25 cellular contexts compared by ENCODE assay signal in genomic region chr2:201828235-201828634, GRCh38. TPM values are rescaled to one million over a fixed set of nuclear protein-coding genes. Genes with fewer than 3 reads are reported as not detected.
A peak's percentile ranks its signal among the peaks of the same experiment; 100 is the strongest.
DNase-seq lines count a peak whose midpoint lies in the region; ATAC-seq, FAIRE-seq and TF ChIP-seq lines count a peak whose summit lies in the region.
"Had no signal": no experiment of that assay in that cellular context is flagged by ENCODE, and none has a peak within 500 bp of the region (broad histone marks: within the 10 kb centered on the region; RNA-seq: fewer than 3 reads in every experiment).

No MANE protein-coding gene starts in this region.

- H3K27me3 Mint-ChIP-seq in HFFc6 (ENCODE audit: insufficient read depth): no peaks in the 10 kb centered on the region; the same call in 1 of the 2 replicates
- H3K27me3 Mint-ChIP-seq in astrocyte (ENCODE audit: low read depth, unreplicated experiment): no peaks in the 10 kb centered on the region
- H3K27me3 Mint-ChIP-seq in mesothelial cell of epicardium (ENCODE audit: low read depth): no peaks in the 10 kb centered on the region
- H3K27me3 Mint-ChIP-seq in glutamatergic neuron (ENCODE audit: unreplicated experiment): no peaks in the 10 kb centered on the region

- H3K36me3 ChIP-seq in astrocyte (ENCODE audit: insufficient read depth, low read length) (no peaks in the 10 kb centered on the region), osteoblast (ENCODE audit: insufficient read depth, low read length) (no peaks in the 10 kb centered on the region)
- H3K36me3 ChIP-seq: BE2C, BLaER1 had no signal

- no peak for FAIRE-seq in astrocyte (lab: Jason Lieb, UNC)
- FAIRE-seq: A549, G401.6, GM12891, GM19239 had no signal

- intact Hi-C loops in Right ventricle myocardium superior (cut with DNase I): no loop called here

- no peak overlapping the region for H3K9ac ChIP-seq in astrocyte (ENCODE audit: low read length)
- H3K9ac ChIP-seq: BLaER1 had no signal

- ATAC-seq in GM21529 (IDR thresholded peaks at IDR 0.05; ENCODE audit: unreplicated experiment) (no peak), Right ventricle myocardium superior (ENCODE audit: poor library complexity) (no peak)
- ATAC-seq: A549 had no signal

- no peaks in the 10 kb centered on the region for H4K20me1 ChIP-seq in astrocyte (ENCODE audit: insufficient read depth, low read length)
- H4K20me1 ChIP-seq in osteoblast (ENCODE audit: insufficient read depth, low read length): no peaks in the 10 kb centered on the region
- H4K20me1 ChIP-seq: BLaER1 had no signal

- H3K27me3 ChIP-seq in astrocyte (ENCODE audit: insufficient read depth, low read length) (no peaks in the 10 kb centered on the region), osteoblast (ENCODE audit: insufficient read depth, low read length) (no peaks in the 10 kb centered on the region)
- H3K27me3 ChIP-seq: BE2C, BLaER1 had no signal

- H3K4me3 ChIP-seq in astrocyte (ENCODE audit: insufficient read depth, low read depth, low read length) (no peak overlapping the region), osteoblast (ENCODE audit: insufficient read depth, low read length) (no peak overlapping the region)
- H3K4me3 ChIP-seq: A549, BLaER1 had no signal

- peaks cover 69% of the 10 kb centered on the region for H3K36me3 Mint-ChIP-seq in HFFc6 (ENCODE audit: low read depth)
- peaks cover 4% of the 10 kb centered on the region for H3K36me3 Mint-ChIP-seq in astrocyte (ENCODE audit: low read depth, unreplicated experiment)
- H3K36me3 Mint-ChIP-seq in mesothelial cell of epicardium: peaks cover 3% of the 10 kb centered on the region
- H3K36me3 Mint-ChIP-seq in glutamatergic neuron (ENCODE audit: unreplicated experiment): peaks cover 4% of the 10 kb centered on the region
- H3K36me3 Mint-ChIP-seq: CD14-positive monocyte; CD4-positive, alpha-beta memory T cell; CD4-positive, CD25-positive, alpha-beta regulatory T cell; CD8-positive, alpha-beta memory T cell had no signal

- H2AFZ ChIP-seq in astrocyte (ENCODE audit: low read depth, low read length) (peak overlapping the region; percentile 15), osteoblast (ENCODE audit: low read length) (peak overlapping the region; percentile 1)

- no peaks in the 10 kb centered on the region for H3K9me3 ChIP-seq in astrocyte (ENCODE audit: insufficient read depth, low read depth, low read length)
- H3K9me3 ChIP-seq in osteoblast (ENCODE audit: low read depth, low read length): no peaks in the 10 kb centered on the region
- H3K9me3 ChIP-seq: A549, BE2C, BLaER1 had no signal

- H3K4me1 ChIP-seq in astrocyte (ENCODE audit: insufficient read depth, low read length) (peaks cover 23% of the 10 kb centered on the region), osteoblast (ENCODE audit: insufficient read depth, low read length) (peaks cover 29% of the 10 kb centered on the region)
- H3K4me1 ChIP-seq: A549, BE2C had no signal

- H3K27ac Mint-ChIP-seq in HFFc6 (peak overlapping the region; percentile 5; the same call in 1 of the 2 replicates), astrocyte (ENCODE audit: unreplicated experiment) (no peak overlapping the region), mesothelial cell of epicardium (no peak overlapping the region), glutamatergic neuron (ENCODE audit: unreplicated experiment) (no peak overlapping the region)
- H3K27ac Mint-ChIP-seq: CD14-positive monocyte; CD4-positive, alpha-beta memory T cell; CD4-positive, CD25-positive, alpha-beta regulatory T cell; CD8-positive, alpha-beta memory T cell had no signal

- H3K9me3 Mint-ChIP-seq in HFFc6 (no peaks in the 10 kb centered on the region), astrocyte (ENCODE audit: unreplicated experiment) (no peaks in the 10 kb centered on the region), mesothelial cell of epicardium (peaks cover 8% of the 10 kb centered on the region), glutamatergic neuron (ENCODE audit: unreplicated experiment) (no peaks in the 10 kb centered on the region)
- H3K9me3 Mint-ChIP-seq: CD4-positive, alpha-beta memory T cell; CD4-positive, CD25-positive, alpha-beta regulatory T cell; CD8-positive, alpha-beta memory T cell had no signal

- H3K4me3 Mint-ChIP-seq in HFFc6: no peak overlapping the region
- no peak overlapping the region for H3K4me3 Mint-ChIP-seq in astrocyte (ENCODE audit: unreplicated experiment)
- H3K4me3 Mint-ChIP-seq in mesothelial cell of epicardium: no peak overlapping the region
- H3K4me3 Mint-ChIP-seq in glutamatergic neuron (ENCODE audit: unreplicated experiment): no peak overlapping the region
- H3K4me3 Mint-ChIP-seq: CD14-positive monocyte; CD4-positive, alpha-beta memory T cell; CD4-positive, CD25-positive, alpha-beta regulatory T cell; CD8-positive, alpha-beta memory T cell had no signal

- H3K79me2 ChIP-seq in astrocyte (ENCODE audit: insufficient read depth, low read length) (no peaks in the 10 kb centered on the region), osteoblast (ENCODE audit: insufficient read depth, low read length) (no peaks in the 10 kb centered on the region)

- H3K4me2 ChIP-seq in astrocyte (ENCODE audit: low read length): peak overlapping the region; percentile 27
- no peak overlapping the region for H3K4me2 ChIP-seq in osteoblast (ENCODE audit: insufficient read depth, low read length)
- H3K4me2 ChIP-seq: A549, BLaER1 had no signal

- no peak overlapping the region for H3K27ac ChIP-seq in astrocyte (ENCODE audit: low read depth, low read length)
- H3K27ac ChIP-seq in osteoblast (ENCODE audit: low read depth, low read length): no peak overlapping the region
- H3K27ac ChIP-seq: 22Rv1, A549, BLaER1 had no signal

- H3K4me1 Mint-ChIP-seq in HFFc6 (ENCODE audit: low read depth) (peaks cover 54% of the 10 kb centered on the region), astrocyte (ENCODE audit: low read depth, unreplicated experiment) (peaks cover 46% of the 10 kb centered on the region), mesothelial cell of epicardium (no peaks in the 10 kb centered on the region), glutamatergic neuron (ENCODE audit: low read depth, unreplicated experiment) (peaks cover 4% of the 10 kb centered on the region)
- H3K4me1 Mint-ChIP-seq: CD4-positive, alpha-beta memory T cell; CD4-positive, CD25-positive, alpha-beta regulatory T cell; CD8-positive, alpha-beta memory T cell had no signal

- DNase-seq in EH (ENCODE audit: low read depth): peak; percentile 78
- DNase-seq in HFFc6: no peak
- DNase-seq in astrocyte (ENCODE audit: low read depth): no peak
- no peak for DNase-seq in osteoblast (ENCODE audit: insufficient read length, low spot score, missing footprints)
- DNase-seq in mesothelial cell of epicardium (ENCODE audit: low spot score in 2 of 2, unreplicated experiment in 2 of 2): no peak
- no peak for DNase-seq in glutamatergic neuron
- DNase-seq in Right ventricle myocardium superior: no peak
- DNase-seq: BE2C; C1 segment of cervical spinal cord; CD4-positive, alpha-beta memory T cell; CD4-positive, CD25-positive, alpha-beta regulatory T cell; CD8-positive, alpha-beta memory T cell; COR-L47; DMS 273 treated with DMSO at 0.1 percent for 48 hours; DMS153; DND-41; GF-D8 had no signal

- TF ChIP-seq CTCF in HFFc6 (IDR thresholded peaks at IDR 0.05) (no peak), astrocyte (IDR thresholded peaks at IDR 0.05; ENCODE audit: insufficient read depth, low read depth, low read length) (no peak), osteoblast (IDR thresholded peaks at IDR 0.05; ENCODE audit: extremely low read depth, low read depth, low read length) (no peak), mesothelial cell of epicardium (IDR thresholded peaks at IDR 0.05; ENCODE audit: unreplicated experiment) (no peak), glutamatergic neuron (IDR thresholded peaks at IDR 0.05; ENCODE audit: partially characterized antibody, unreplicated experiment) (no peak)

RNA-seq across cellular contexts. Expression of gene CDK15, which starts 21.9 kb away (rescaled TPM):
- total RNA-seq in HFFc6 (2021; fragmentation: NEBNext Ultra II Directional; extraction: Animal tissue kit (Norgen Biotek cat#: 25700)): 10 to 100 TPM; 21.7 to 59.8 (median 49.4) TPM
- total RNA-seq in astrocyte (6.6 and 9.3 TPM in 2 replicates), osteoblast (4.7 and 5.3 TPM in 2 replicates), mesothelial cell of epicardium (6.8 to 7.3 TPM (median 7.2 TPM) in 3 replicates), glutamatergic neuron (ENCODE audit: unreplicated experiment) (0.61 TPM), Right ventricle myocardium superior (0.43 TPM)
- total RNA-seq: CD4-positive, alpha-beta memory T cell; CD4-positive, CD25-positive, alpha-beta regulatory T cell; CD8-positive, alpha-beta memory T cell had no signal

RNA-seq across cellular contexts. Expression of gene ALS2, which starts 47.5 kb away (rescaled TPM):
- 10 to 100 TPM; 44.8 to 54.0 (median 46.4) TPM for total RNA-seq in HFFc6 (2021; fragmentation: NEBNext Ultra II Directional; extraction: Animal tissue kit (Norgen Biotek cat#: 25700))
- total RNA-seq in astrocyte (48.9 and 54.0 TPM in 2 replicates), osteoblast (38.9 and 39.1 TPM in 2 replicates), mesothelial cell of epicardium (36.1 to 40.8 TPM (median 36.5 TPM) in 3 replicates), glutamatergic neuron (ENCODE audit: unreplicated experiment) (44.0 TPM), Right ventricle myocardium superior (29.5 TPM)
